9 cellular contexts compared by ENCODE assay signal in the genomic region with DNA sequence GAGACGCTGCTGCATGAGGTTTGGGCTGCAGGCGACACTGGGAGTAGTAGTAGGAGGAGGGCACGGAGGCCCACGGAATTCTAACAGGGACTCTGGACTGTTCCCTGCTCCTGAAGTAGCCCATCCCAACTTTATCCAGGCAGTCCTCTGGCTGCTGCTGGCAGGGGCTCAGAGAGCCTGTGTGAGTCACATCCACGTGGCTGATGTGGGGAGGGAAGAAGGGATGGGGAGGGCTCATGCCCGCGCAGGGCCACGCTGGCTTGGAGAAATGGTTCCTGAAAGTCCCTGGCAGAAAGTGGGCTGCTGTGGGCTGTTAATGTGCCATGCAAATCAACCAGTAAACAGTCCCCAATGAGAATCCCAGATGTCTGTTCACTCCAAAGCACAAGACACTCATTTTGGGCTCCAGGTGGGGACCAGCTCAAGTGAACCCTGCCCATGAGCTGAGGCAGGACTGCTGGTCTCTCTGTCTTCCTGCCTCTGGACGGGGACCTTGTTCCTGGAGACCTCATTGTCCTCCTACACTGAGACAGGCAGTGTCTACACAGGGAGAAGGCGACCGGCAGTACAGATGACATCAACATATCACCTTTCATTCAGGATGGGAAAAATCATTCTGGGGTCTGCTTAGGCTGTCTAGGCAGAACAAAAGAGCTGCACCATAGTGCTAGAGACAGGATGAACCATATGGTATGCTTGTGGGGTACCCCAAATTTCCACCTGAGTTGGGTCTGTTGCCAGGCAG. TPM values are rescaled to one million over a fixed set of nuclear protein-coding genes. Genes with fewer than 3 reads are reported as not detected.
A peak's percentile ranks its signal among the peaks of the same experiment; 100 is the strongest.
DNase-seq lines count a peak whose midpoint lies in the region; TF ChIP-seq lines count a peak whose summit lies in the region.
"Had no signal": no experiment of that assay in that cellular context is flagged by ENCODE, and none has a peak within 500 bp of the region (broad histone marks: within the 10 kb centered on the region; RNA-seq: fewer than 3 reads in every experiment).

No MANE protein-coding gene starts in this region.

- DNase-seq in G401 (ENCODE audit: low spot score): peak; percentile 38
- DNase-seq in astrocyte of the cerebellum (ENCODE audit: low read depth): peak; percentile 23
- peak; percentile 73 for DNase-seq in hepatic stellate cell (ENCODE audit: low spot score)
- DNase-seq in renal cortical epithelial cell (ENCODE audit: low read depth): peak; percentile 58
- no peak for DNase-seq in NK-92 (lab: John Stamatoyannopoulos, UW; ENCODE audit: unreplicated experiment)
- DNase-seq in NCI-H2196 (lab: John Stamatoyannopoulos, UW; ENCODE audit: unreplicated experiment): no peak
- no peak for DNase-seq in NCI-H2227 (lab: John Stamatoyannopoulos, UW; ENCODE audit: unreplicated experiment)
- no peak for DNase-seq in NCI-H2081 (lab: John Stamatoyannopoulos, UW)
- DNase-seq: activated T-cell treated with anti-CD3 and anti-CD28 coated beads, Interleukin-2, amount 50 U/mL, for 1 hour had no signal

- in situ Hi-C loops in G401 (cut with HindIII; ENCODE audit: low sequenced_read_pairs): no loop called here
- in situ Hi-C loops in astrocyte of the cerebellum (cut with HindIII; ENCODE audit: low sequenced_read_pairs): no loop called here

- TF ChIP-seq CTCF in astrocyte of the cerebellum (IDR thresholded peaks at IDR 0.05; ENCODE audit: low read depth, low read length, missing control alignments): no peak

- H3K4me3 ChIP-seq in astrocyte of the cerebellum (ENCODE audit: low read depth, low read length): no peak overlapping the region

RNA-seq across cellular contexts. Expression of gene FMOD, which starts 57.7 kb away (rescaled TPM):
- total RNA-seq in G401 (2014; rRNA removed; shearing (Covaris generic)): not detected in 2 replicates
- total RNA-seq in renal cortical epithelial cell: 1.7 TPM in 1 of 2 replicates, not detected in the other

Comparison
In these comparisons a context has a peak if more than half of its experiments do, and no peak if none do; other contexts are left out.
1. DNase-seq: peak in G401 (single experiment), astrocyte of the cerebellum (single experiment), hepatic stellate cell (single experiment) and renal cortical epithelial cell (single experiment); none in NK-92 (single experiment), NCI-H2196 (single experiment), NCI-H2227 (single experiment) and NCI-H2081 (0 of 2).